In the genomic region with DNA sequence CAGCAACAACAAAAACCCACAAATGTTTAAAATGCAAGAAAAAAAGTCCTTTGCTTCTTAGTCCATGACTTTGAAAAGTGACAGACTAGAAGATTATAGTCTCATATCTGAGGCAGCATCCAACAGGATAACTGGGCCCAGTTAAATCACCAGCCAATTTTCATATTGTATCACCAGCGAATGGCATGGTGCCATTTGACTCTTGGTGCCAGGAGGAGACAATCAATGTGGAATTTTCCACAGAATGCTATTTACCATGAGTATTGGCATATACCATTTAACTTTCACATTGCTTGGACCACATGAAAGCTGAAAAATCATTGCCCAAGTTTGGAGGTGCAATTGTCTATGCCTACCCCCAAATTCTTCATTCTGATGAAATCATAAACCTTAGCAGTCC, we compare ENCODE assay signal across 29 cellular contexts.
"Had no signal": no experiment of that assay in that cellular context is flagged by ENCODE, and none has a peak within 500 bp of the region (broad histone marks: within the 10 kb centered on the region; RNA-seq: fewer than 3 reads in every experiment).

No MANE protein-coding gene starts in this region.

- FAIRE-seq: bronchial epithelial cell, colon, endometrium, kidney had no signal

- H3K4me1 ChIP-seq: esophagus squamous epithelium, gastroesophageal sphincter, uterus had no signal

- H3K27ac ChIP-seq: epithelial cell of prostate, esophagus squamous epithelium, gastroesophageal sphincter, ovary, right lobe of liver, uterus had no signal

- ATAC-seq: activated CD8-positive, alpha-beta T cell treated with anti-CD3 and anti-CD28 coated beads for 36 hours; activated naive CD8-positive, alpha-beta T cell treated with anti-CD3 and anti-CD28 coated beads, Interleukin-2, amount 50 U/mL, for 24 hours; gastroesophageal sphincter; naive thymus-derived CD4-positive, alpha-beta T cell; right lobe of liver; WTC11 had no signal

- H3K27ac Mint-ChIP-seq: activated CD8-positive, alpha-beta T cell treated with anti-CD3 and anti-CD28 coated beads for 36 hours; activated naive CD4-positive, alpha-beta T cell treated with anti-CD3 and anti-CD28 coated beads, Interleukin-2, amount 50 U/mL, for 24 hours; activated naive CD8-positive, alpha-beta T cell treated with anti-CD3 and anti-CD28 coated beads, Interleukin-2, amount 50 U/mL, for 24 hours; activated T-helper 2 cell treated with anti-CD3 and anti-CD28 coated beads, Interferon-gamma antibody, Interleukin-2, Interleukin-4, amounts not matched to agents 10 μg/mL and 5 μg/mL and 100 μg/mL, durations not matched to agents 14 hours and 24 hours and 36 hours; mesothelial cell of epicardium; naive thymus-derived CD4-positive, alpha-beta T cell; progenitor cell of endocrine pancreas; type B pancreatic cell; WTC11 had no signal

- H3K9me3 Mint-ChIP-seq: activated CD8-positive, alpha-beta T cell treated with anti-CD3 and anti-CD28 coated beads for 36 hours; activated naive CD4-positive, alpha-beta T cell treated with anti-CD3 and anti-CD28 coated beads, Interleukin-2, amount 50 U/mL, for 24 hours; activated naive CD8-positive, alpha-beta T cell treated with anti-CD3 and anti-CD28 coated beads, Interleukin-2, amount 50 U/mL, for 24 hours; activated T-helper 2 cell treated with anti-CD3 and anti-CD28 coated beads, Interferon-gamma antibody, Interleukin-2, Interleukin-4, amounts not matched to agents 10 μg/mL and 5 μg/mL and 100 μg/mL, durations not matched to agents 14 hours and 24 hours and 36 hours; type B pancreatic cell had no signal

- H3K4me3 Mint-ChIP-seq: activated CD8-positive, alpha-beta T cell treated with anti-CD3 and anti-CD28 coated beads for 36 hours; activated naive CD4-positive, alpha-beta T cell treated with anti-CD3 and anti-CD28 coated beads, Interleukin-2, amount 50 U/mL, for 24 hours; activated naive CD8-positive, alpha-beta T cell treated with anti-CD3 and anti-CD28 coated beads, Interleukin-2, amount 50 U/mL, for 24 hours; central memory CD8-positive, alpha-beta T cell; mesothelial cell of epicardium; naive thymus-derived CD4-positive, alpha-beta T cell; type B pancreatic cell; WTC11 had no signal

- H3K27me3 Mint-ChIP-seq: activated CD8-positive, alpha-beta T cell treated with anti-CD3 and anti-CD28 coated beads for 36 hours; activated naive CD4-positive, alpha-beta T cell treated with anti-CD3 and anti-CD28 coated beads, Interleukin-2, amount 50 U/mL, for 24 hours; activated naive CD8-positive, alpha-beta T cell treated with anti-CD3 and anti-CD28 coated beads, Interleukin-2, amount 50 U/mL, for 24 hours; central memory CD8-positive, alpha-beta T cell; progenitor cell of endocrine pancreas; type B pancreatic cell had no signal

- H3K4me3 ChIP-seq: esophagus squamous epithelium, gastroesophageal sphincter, ovary, right lobe of liver, uterus had no signal

- H3K36me3 Mint-ChIP-seq: activated naive CD4-positive, alpha-beta T cell treated with anti-CD3 and anti-CD28 coated beads, Interleukin-2, amount 50 U/mL, for 24 hours; naive thymus-derived CD4-positive, alpha-beta T cell had no signal

- H3K9me3 ChIP-seq: ovary, right lobe of liver, uterus had no signal

- H3K4me1 Mint-ChIP-seq: activated naive CD4-positive, alpha-beta T cell treated with anti-CD3 and anti-CD28 coated beads, Interleukin-2, amount 50 U/mL, for 24 hours; activated naive CD8-positive, alpha-beta T cell treated with anti-CD3 and anti-CD28 coated beads, Interleukin-2, amount 50 U/mL, for 24 hours; central memory CD8-positive, alpha-beta T cell; mesothelial cell of epicardium; naive thymus-derived CD4-positive, alpha-beta T cell; WTC11 had no signal

- H3K36me3 ChIP-seq: esophagus squamous epithelium, gastroesophageal sphincter, ovary, right lobe of liver, uterus had no signal

- DNase-seq: activated CD4-positive, alpha-beta T cell treated with anti-CD3 and anti-CD28 coated beads for 1 hour; activated CD4-positive, alpha-beta T cell treated with anti-CD3 and anti-CD28 coated beads, Interleukin-2, amount 50 U/mL, for 1 hour; activated CD8-positive, alpha-beta T cell treated with anti-CD3 and anti-CD28 coated beads for 36 hours; activated naive CD8-positive, alpha-beta T cell treated with anti-CD3 and anti-CD28 coated beads, Interleukin-2, amount 50 U/mL, for 24 hours; activated T-cell treated with anti-CD3 and anti-CD28 coated beads, Interleukin-2, amount 50 U/mL, for 48 hours; effector CD8-positive, alpha-beta T cell; esophagus squamous epithelium; hippocampal formation; kidney; naive thymus-derived CD4-positive, alpha-beta T cell; ovary; right lobe of liver; stimulated activated CD4-positive, alpha-beta T cell treated with anti-CD3 and anti-CD28 coated beads, Interleukin-2, amount 100 ng/mL, for 48 hours; stimulated activated naive CD4-positive, alpha-beta T cell treated with Interleukin-2 at 50 U/mL for 16 hours; substantia nigra; T-helper 2 cell; uterus had no signal

- H3K27me3 ChIP-seq: esophagus squamous epithelium, gastroesophageal sphincter, ovary, right lobe of liver, uterus had no signal
